Comparison of ENCODE assay signal across 7 cellular contexts in genomic region chr7:127885843-127886242, GRCh38.
DNase-seq lines count a peak whose midpoint lies in the region; ATAC-seq and TF ChIP-seq lines count a peak whose summit lies in the region.

No MANE protein-coding gene starts in this region.

- H3K27me3 ChIP-seq in right cardiac atrium (ENCODE audit: control insufficient read depth, insufficient read depth) (no peaks in the 10 kb centered on the region), thoracic aorta (replicated peaks; ENCODE audit: insufficient read depth) (no peaks in the 10 kb centered on the region)

- no peak overlapping the region for H3K4me3 Mint-ChIP-seq in activated T-cell treated with anti-CD3 and anti-CD28 coated beads, Interleukin-2, amount 50 U/mL, for 4 hours

- H3K4me1 Mint-ChIP-seq in activated T-cell treated with anti-CD3 and anti-CD28 coated beads, Interleukin-2, amount 50 U/mL, for 4 hours (ENCODE audit: low read depth) = peaks cover 3% of the 10 kb centered on the region

- 27% methylated on average over 4 of the region's 4 CpGs for WGBS in right cardiac atrium

- H3K4me1 ChIP-seq in right cardiac atrium (ENCODE audit: control insufficient read depth, insufficient read depth, low read length) (peaks cover 19% of the 10 kb centered on the region), thoracic aorta (ENCODE audit: control insufficient read depth in 1 of 2, low read depth in 2 of 2) (peaks cover 25 to 42% of the 10 kb centered on the region in 2 donors)

- H3K27me3 Mint-ChIP-seq in activated T-cell treated with anti-CD3 and anti-CD28 coated beads, Interleukin-2, amount 50 U/mL, for 4 hours (ENCODE audit: low read depth) = no peaks in the 10 kb centered on the region

- H3K27ac ChIP-seq in right cardiac atrium (ENCODE audit: low read length) (peak overlapping the region; percentile 91), thoracic aorta (no peak overlapping the region)

- peaks cover 45% of the 10 kb centered on the region for H3K36me3 Mint-ChIP-seq in activated T-cell treated with anti-CD3 and anti-CD28 coated beads, Interleukin-2, amount 50 U/mL, for 4 hours (ENCODE audit: insufficient read depth)

- intact Hi-C loops in right cardiac atrium (cut with DNase I) = no loop called here

- H3K9me3 Mint-ChIP-seq in activated T-cell treated with anti-CD3 and anti-CD28 coated beads, Interleukin-2, amount 50 U/mL, for 4 hours = no peaks in the 10 kb centered on the region

- peak; percentile 74 to 83 for ATAC-seq in right cardiac atrium
- ATAC-seq in thoracic aorta (ENCODE audit: insufficient number of reproducible peaks, low FRiP score, low read depth) = no peak
- no peak for ATAC-seq in activated T-cell treated with anti-CD3 and anti-CD28 coated beads, Interleukin-2, amount 50 U/mL, for 4 hours

- H3K36me3 ChIP-seq in thoracic aorta = no peaks in the 10 kb centered on the region

- no peaks in the 10 kb centered on the region for H3K9me3 ChIP-seq in right cardiac atrium (ENCODE audit: control insufficient read depth, low read length)
- H3K9me3 ChIP-seq in thoracic aorta = no peaks in the 10 kb centered on the region

- no peak for TF ChIP-seq CTCF in thoracic aorta (IDR thresholded peaks at IDR 0.05)

- DNase-seq in LHCN-M2 (ENCODE audit: low read depth) (peak; percentile 88), amygdala (lab: John Stamatoyannopoulos, UW) (peak in 37 of 56 donors; percentile 0 to 73 (median 26)), right cardiac atrium (peak; percentile 45 to 68 (median 48)), thoracic aorta (ENCODE audit: low spot score) (peak; percentile 19), T-helper 1 cell (no peak)
- DNase-seq in activated CD4-positive, alpha-beta T cell treated with anti-CD3 and anti-CD28 coated beads for 1 hour = no peak
- no peak for DNase-seq in activated T-cell treated with anti-CD3 and anti-CD28 coated beads, Interleukin-2, amount 50 U/mL, for 4 hours

- H3K4me3 ChIP-seq in right cardiac atrium (ENCODE audit: low read length) (no peak overlapping the region), thoracic aorta (no peak overlapping the region)

Comparison
In these comparisons a context has a peak if more than half of its experiments do, and no peak if none do; other contexts are left out.
1. DNase-seq: peak in LHCN-M2 (single experiment), amygdala (37 of 56), right cardiac atrium (3 of 3) and thoracic aorta (single experiment); none in activated CD4-positive, alpha-beta T cell treated with anti-CD3 and anti-CD28 coated beads for 1 hour (single experiment), activated T-cell treated with anti-CD3 and anti-CD28 coated beads, Interleukin-2, amount 50 U/mL, for 4 hours (single experiment) and T-helper 1 cell (0 of 5).
2. ATAC-seq: peak in right cardiac atrium (2 of 2); none in thoracic aorta (single experiment) and activated T-cell treated with anti-CD3 and anti-CD28 coated beads, Interleukin-2, amount 50 U/mL, for 4 hours (0 of 2).